8 cellular contexts compared by ENCODE assay signal in genomic region chr15:63501256-63502089, GRCh38. TPM values are rescaled to one million over a fixed set of nuclear protein-coding genes. Genes with fewer than 3 reads are reported as not detected.
DNase-seq lines count a peak whose midpoint lies in the region; ATAC-seq and TF ChIP-seq lines count a peak whose summit lies in the region.

No MANE protein-coding gene starts in this region.

- no peak for ATAC-seq in HG03342 (IDR thresholded peaks at IDR 0.05; ENCODE audit: unreplicated experiment)

- peaks cover 49% of the 10 kb centered on the region for H3K4me1 Mint-ChIP-seq in activated T-helper 2 cell treated with anti-CD3 and anti-CD28 coated beads, Interferon-gamma antibody, Interleukin-2, Interleukin-4, amounts not matched to agents 10 μg/mL and 5 μg/mL and 100 μg/mL, durations not matched to agents 14 hours and 24 hours and 36 hours (ENCODE audit: low read depth)
- H3K4me1 Mint-ChIP-seq in nephron progenitor cell (peaks cover 54% of the 10 kb centered on the region), progenitor cell of endocrine pancreas (ENCODE audit: low read depth) (peaks cover 35% of the 10 kb centered on the region)

- TF ChIP-seq CTCF in AG04450 (IDR thresholded peaks at IDR 0.05; ENCODE audit: low read depth, low read length): no peak
- TF ChIP-seq CTCF in HEK293 (tag by site-specific recombination; IDR thresholded peaks at IDR 0.05): no peak
- no peak for TF ChIP-seq CTCF in fibroblast of the aortic adventitia (IDR thresholded peaks at IDR 0.05; ENCODE audit: insufficient read depth, low read length)
- no peak for TF ChIP-seq CTCF in nephron progenitor cell (IDR thresholded peaks at IDR 0.05)
- TF ChIP-seq CTCF in progenitor cell of endocrine pancreas (IDR thresholded peaks at IDR 0.05; ENCODE audit: unreplicated experiment): no peak

- intact Hi-C loops in activated T-helper 2 cell treated with anti-CD3 and anti-CD28 coated beads, Interferon-gamma antibody, Interleukin-2, Interleukin-4, amounts not matched to agents 10 μg/mL and 5 μg/mL and 100 μg/mL, durations not matched to agents 14 hours and 24 hours and 36 hours (cut with micrococcal nuclease): loop anchor here (2.0 to 10.0 kb wide), 4 partner anchors 34 to 591 kb away; partner anchors contain the start of gene CIAO2A

- POLR2A ChIA-PET in AG04450 (lab: Yijun Ruan, JAX): interaction anchor here (0.6 kb wide), 1 partner anchor 14 kb away, joined by 3 read pairs; no protein-coding TSS in a partner anchor
- POLR2A ChIA-PET in HEK293 (lab: Yijun Ruan, JAX): interaction anchor here (0.8 to 1.0 kb wide), 2 partner anchors 9 to 11 kb away, joined by 3 read pairs; no protein-coding TSS in a partner anchor

- peak overlapping the region; percentile 36 for H3K4me3 ChIP-seq in AG04450 (ENCODE audit: low read depth, low read length)
- H3K4me3 ChIP-seq in HEK293 (ENCODE audit: low read depth, low read length): peak overlapping the region; percentile 11
- peak overlapping the region; percentile 34 for H3K4me3 ChIP-seq in fibroblast of the aortic adventitia (ENCODE audit: low read depth, low read length)

- H3K27me3 ChIP-seq in AG04450 (ENCODE audit: control insufficient read depth, insufficient read depth, low read length): no peaks in the 10 kb centered on the region

- CTCF ChIA-PET in AG04450 (lab: Charles Lee): interaction anchor here (0.8 to 2.0 kb wide), 3 partner anchors 14 to 25 kb away, joined by 3 to 8 read pairs (median 3); no protein-coding TSS in a partner anchor
- CTCF ChIA-PET in HEK293 (lab: Yijun Ruan, JAX): interaction anchor here (0.8 kb wide), 1 partner anchor 9 kb away, joined by 4 read pairs; no protein-coding TSS in a partner anchor

- H3K4me3 Mint-ChIP-seq in activated T-helper 2 cell treated with anti-CD3 and anti-CD28 coated beads, Interferon-gamma antibody, Interleukin-2, Interleukin-4, amounts not matched to agents 10 μg/mL and 5 μg/mL and 100 μg/mL, durations not matched to agents 14 hours and 24 hours and 36 hours (ENCODE audit: low read depth): peak overlapping the region; percentile 17
- peak overlapping the region; percentile 77 for H3K4me3 Mint-ChIP-seq in nephron progenitor cell
- H3K4me3 Mint-ChIP-seq in progenitor cell of endocrine pancreas (ENCODE audit: low read depth): no peak overlapping the region

- peak; percentile 78 for DNase-seq in AG04450 (ENCODE audit: low read depth, low spot score)
- no peak for DNase-seq in activated T-helper 2 cell treated with anti-CD3 and anti-CD28 coated beads, Interferon-gamma antibody, Interleukin-2, Interleukin-4, amounts not matched to agents 10 μg/mL and 5 μg/mL and 100 μg/mL, durations not matched to agents 14 hours and 24 hours and 36 hours (ENCODE audit: low spot score)
- peak; percentile 98 for DNase-seq in fibroblast of the aortic adventitia (ENCODE audit: low read depth)
- DNase-seq in nephron progenitor cell: peak; percentile 56
- DNase-seq in progenitor cell of endocrine pancreas (ENCODE audit: low spot score, unreplicated experiment): no peak
- no peak for DNase-seq in hippocampal formation (lab: John Stamatoyannopoulos, UW)

- H3K9me3 ChIP-seq in AG04450 (ENCODE audit: control insufficient read depth, insufficient read depth, low read length) (no peaks in the 10 kb centered on the region; the same call in 1 of the 2 replicates), HEK293 (ENCODE audit: control insufficient read depth, insufficient read depth, low read depth, low read length) (no peaks in the 10 kb centered on the region)

- H3K36me3 Mint-ChIP-seq in activated T-helper 2 cell treated with anti-CD3 and anti-CD28 coated beads, Interferon-gamma antibody, Interleukin-2, Interleukin-4, amounts not matched to agents 10 μg/mL and 5 μg/mL and 100 μg/mL, durations not matched to agents 14 hours and 24 hours and 36 hours (ENCODE audit: low read depth): peaks cover 9% of the 10 kb centered on the region
- H3K36me3 Mint-ChIP-seq in nephron progenitor cell (ENCODE audit: low read depth): no peaks in the 10 kb centered on the region
- H3K36me3 Mint-ChIP-seq in progenitor cell of endocrine pancreas (ENCODE audit: insufficient read depth): no peaks in the 10 kb centered on the region

- H3K27me3 Mint-ChIP-seq in activated T-helper 2 cell treated with anti-CD3 and anti-CD28 coated beads, Interferon-gamma antibody, Interleukin-2, Interleukin-4, amounts not matched to agents 10 μg/mL and 5 μg/mL and 100 μg/mL, durations not matched to agents 14 hours and 24 hours and 36 hours (ENCODE audit: low read depth): no peaks in the 10 kb centered on the region
- H3K27me3 Mint-ChIP-seq in nephron progenitor cell (ENCODE audit: low read depth, poor library complexity) (no peaks in the 10 kb centered on the region), progenitor cell of endocrine pancreas (peaks cover 5% of the 10 kb centered on the region)

- H3K27ac Mint-ChIP-seq in activated T-helper 2 cell treated with anti-CD3 and anti-CD28 coated beads, Interferon-gamma antibody, Interleukin-2, Interleukin-4, amounts not matched to agents 10 μg/mL and 5 μg/mL and 100 μg/mL, durations not matched to agents 14 hours and 24 hours and 36 hours: peak overlapping the region; percentile 89
- H3K27ac Mint-ChIP-seq in nephron progenitor cell (peak overlapping the region; percentile 76), progenitor cell of endocrine pancreas (no peak overlapping the region)

- H3K4me1 ChIP-seq in HEK293 (ENCODE audit: control insufficient read depth, insufficient read depth, low read length): peaks cover 12% of the 10 kb centered on the region; the same call in 1 of the 2 replicates

- no peaks in the 10 kb centered on the region for H3K36me3 ChIP-seq in HEK293 (ENCODE audit: control insufficient read depth in 2 of 2, insufficient read depth in 1 of 2, low read length in 2 of 2)

- H3K9me3 Mint-ChIP-seq in activated T-helper 2 cell treated with anti-CD3 and anti-CD28 coated beads, Interferon-gamma antibody, Interleukin-2, Interleukin-4, amounts not matched to agents 10 μg/mL and 5 μg/mL and 100 μg/mL, durations not matched to agents 14 hours and 24 hours and 36 hours: no peaks in the 10 kb centered on the region
- H3K9me3 Mint-ChIP-seq in nephron progenitor cell: no peaks in the 10 kb centered on the region
- H3K9me3 Mint-ChIP-seq in progenitor cell of endocrine pancreas (ENCODE audit: low read depth): no peaks in the 10 kb centered on the region

- H3K27ac ChIP-seq in AG04450 (ENCODE audit: low read depth, low read length) (peak overlapping the region; percentile 80), HEK293 (ENCODE audit: extremely low read depth, low read depth, low read length) (peak overlapping the region; percentile 18)

TF ChIP-seq in HEK293, 187 proteins besides CTCF, POLR2A, EP300 and RAD21 (continues in another document):
- TF ChIP-seq ZSCAN23 (tag by site-specific recombination; IDR thresholded peaks at IDR 0.05) (no peak), ZNF704 (tag by site-specific recombination; IDR thresholded peaks at IDR 0.05) (no peak), ZNF19 (tag by site-specific recombination; IDR thresholded peaks at IDR 0.05; ENCODE audit: low read depth) (no peak), ZNF341 (tag by site-specific recombination; IDR thresholded peaks at IDR 0.05; ENCODE audit: low read depth) (peak; percentile 54), IKZF3 (tag by site-specific recombination; IDR thresholded peaks at IDR 0.05) (peak; percentile 75; the same call in 1 of the 2 replicates), ZNF302 (tag by site-specific recombination; IDR thresholded peaks at IDR 0.05; ENCODE audit: low read depth) (no peak), ZNF558 (tag by site-specific recombination; IDR thresholded peaks at IDR 0.05) (no peak), ZEB2 (tag by site-specific recombination; IDR thresholded peaks at IDR 0.05) (no peak), ZNF843 (tag by site-specific recombination; IDR thresholded peaks at IDR 0.05) (no peak), ZNF311 (tag by site-specific recombination; IDR thresholded peaks at IDR 0.05; ENCODE audit: borderline replicate concordance) (no peak), ZNF488 (tag by site-specific recombination; IDR thresholded peaks at IDR 0.05) (no peak), ZNF121 (tag by site-specific recombination; IDR thresholded peaks at IDR 0.05) (no peak), ZNF660 (tag by site-specific recombination; IDR thresholded peaks at IDR 0.05) (no peak), ZNF76 (tag by site-specific recombination; IDR thresholded peaks at IDR 0.05; ENCODE audit: borderline replicate concordance, low read depth) (0 out of 2 replicates have a peak, but pooled peaks have one; percentile 17), SP2 (tag by site-specific recombination; IDR thresholded peaks at IDR 0.05) (peak; percentile 64), ZFHX2 (tag by site-specific recombination; conservative IDR thresholded peaks at IDR 0.05) (peak; percentile 47)

RNA-seq across cellular contexts. Expression of gene USP3, which starts 2.9 kb away (rescaled TPM):
- 24.0 and 30.7 TPM in 2 replicates for polyA plus RNA-seq in AG04450 (2011; rRNA removed)
- 38.2 and 45.0 TPM in 2 replicates for polyA minus RNA-seq in AG04450 (2011; rRNA and poly(A)+ RNA removed)
- total RNA-seq in activated T-helper 2 cell treated with anti-CD3 and anti-CD28 coated beads, Interferon-gamma antibody, Interleukin-2, Interleukin-4, amounts not matched to agents 10 μg/mL and 5 μg/mL and 100 μg/mL, durations not matched to agents 14 hours and 24 hours and 36 hours: 41.2 and 47.6 TPM in 2 replicates
- 35.1 and 45.8 TPM in 2 replicates for total RNA-seq in fibroblast of the aortic adventitia (ENCODE audit: low replicate concordance)
- 77.0 and 81.2 TPM in 2 replicates for total RNA-seq in progenitor cell of endocrine pancreas

Comparison
In these comparisons a context has a peak if more than half of its experiments do, and no peak if none do; other contexts are left out.
1. DNase-seq: peak in AG04450 (single experiment), fibroblast of the aortic adventitia (single experiment) and nephron progenitor cell (single experiment); none in activated T-helper 2 cell treated with anti-CD3 and anti-CD28 coated beads, Interferon-gamma antibody, Interleukin-2, Interleukin-4, amounts not matched to agents 10 μg/mL and 5 μg/mL and 100 μg/mL, durations not matched to agents 14 hours and 24 hours and 36 hours (single experiment), progenitor cell of endocrine pancreas (single experiment) and hippocampal formation (0 of 2).
2. Peak in every context shown above with its lines, with median percentiles within 50 percentile points of each other: H3K4me3 ChIP-seq.